Comparison of ENCODE assay signal across 29 cellular contexts in genomic region chr1:59937636-59938210, GRCh38. TPM values are rescaled to one million over a fixed set of nuclear protein-coding genes. Genes with fewer than 3 reads are reported as not detected.
"Had no signal": no experiment of that assay in that cellular context is flagged by ENCODE, and none has a peak within 500 bp of the region (broad histone marks: within the 10 kb centered on the region; RNA-seq: fewer than 3 reads in every experiment).

No MANE protein-coding gene starts in this region.

- H3K4me3 ChIP-seq: colonic mucosa, coronary artery, dorsolateral prefrontal cortex, esophagus muscularis mucosa, esophagus squamous epithelium, gastrocnemius medialis, gastroesophageal sphincter, heart left ventricle, heart right ventricle had no signal

- ATAC-seq: effector memory CD8-positive, alpha-beta T cell; esophagus mucosa; foreskin keratinocyte; gastrocnemius medialis; gastroesophageal sphincter; heart left ventricle; heart right ventricle had no signal

- H3K4me3 Mint-ChIP-seq: dendritic cell treated with granulocyte-macrophage colony-stimulating factor and Interleukin-4, amounts not matched to agents 40 ng/mL and 50 ng/mL, for 4 days; effector memory CD8-positive, alpha-beta T cell; endodermal cell had no signal

- H3K9me3 Mint-ChIP-seq: endodermal cell had no signal

- H3K27ac ChIP-seq: colonic mucosa, coronary artery, dorsolateral prefrontal cortex, epithelial cell of prostate, esophagus muscularis mucosa, esophagus squamous epithelium, foreskin keratinocyte, gastrocnemius medialis, gastroesophageal sphincter, heart left ventricle, heart right ventricle had no signal

- FAIRE-seq: colon, endometrium, endothelial cell of umbilical vein, frontal cortex had no signal

- H3K27ac Mint-ChIP-seq: dendritic cell treated with granulocyte-macrophage colony-stimulating factor and Interleukin-4, amounts not matched to agents 40 ng/mL and 50 ng/mL, for 4 days; effector memory CD8-positive, alpha-beta T cell; endodermal cell had no signal

- H3K36me3 ChIP-seq: colonic mucosa, esophagus muscularis mucosa, esophagus squamous epithelium, gastrocnemius medialis, gastroesophageal sphincter, heart left ventricle, heart right ventricle had no signal

- H3K4me1 ChIP-seq: colonic mucosa, esophagus muscularis mucosa, esophagus squamous epithelium, foreskin keratinocyte, gastrocnemius medialis, gastroesophageal sphincter, heart left ventricle, heart right ventricle had no signal

- H3K27me3 ChIP-seq: colonic mucosa, dorsolateral prefrontal cortex, esophagus muscularis mucosa, gastrocnemius medialis, gastroesophageal sphincter had no signal

- H3K27me3 Mint-ChIP-seq: dendritic cell treated with granulocyte-macrophage colony-stimulating factor and Interleukin-4, amounts not matched to agents 40 ng/mL and 50 ng/mL, for 4 days had no signal

- DNase-seq: colonic mucosa; cortex of kidney; dermis blood vessel endothelial cell; dorsolateral prefrontal cortex; effector CD4-positive, alpha-beta T cell; effector CD8-positive, alpha-beta T cell; effector memory CD4-positive, alpha-beta T cell; effector memory CD8-positive, alpha-beta T cell; endodermal cell; erythroblast; esophagus squamous epithelium; foreskin fibroblast; foreskin keratinocyte; foreskin melanocyte; gastrocnemius medialis; glutamatergic neuron; head of caudate nucleus; heart left ventricle; heart right ventricle had no signal

- H3K9me3 ChIP-seq: colonic mucosa, esophagus squamous epithelium, gastrocnemius medialis had no signal

RNA-seq across cellular contexts. Expression of gene CYP2J2, which starts 11.2 kb away (rescaled TPM):
- total RNA-seq: dermis blood vessel endothelial cell had no signal
